In genomic region chr10:50224330-50224952, GRCh38 we compare ENCODE assay signal across 8 cellular contexts. TPM values are rescaled to one million over a fixed set of nuclear protein-coding genes. Genes with fewer than 3 reads are reported as not detected.
DNase-seq lines count a peak whose midpoint lies in the region; ATAC-seq and TF ChIP-seq lines count a peak whose summit lies in the region.

No MANE protein-coding gene starts in this region.

- H3K27ac ChIP-seq in Peyer's patch, result no peak overlapping the region
- no peak overlapping the region for H3K27ac ChIP-seq in left lung

- peak; percentile 81 for TF ChIP-seq RAD21 in Ishikawa (IDR thresholded peaks at IDR 0.05; ENCODE audit: low read depth)

- peak; percentile 31 for DNase-seq in activated T-cell treated with anti-CD3 and anti-CD28 coated beads for 24 hours (ENCODE audit: low read depth)
- no peak for DNase-seq in activated T-cell treated with anti-CD3 and anti-CD28 coated beads, Interleukin-2, amount 50 U/mL, for 1 hour
- peak in 1 of 3 donors; percentile 68 for DNase-seq in Peyer's patch
- peak; percentile 18 for DNase-seq in brain pericyte (ENCODE audit: low read depth, low spot score)
- DNase-seq in left lung, result no peak
- peak; percentile 52 for DNase-seq in ureter (ENCODE audit: low spot score)

- H3K9me3 ChIP-seq in Peyer's patch (no peaks in the 10 kb centered on the region), left lung (no peaks in the 10 kb centered on the region)

- no peak overlapping the region for H3K4me3 ChIP-seq in Peyer's patch
- no peak overlapping the region for H3K4me3 ChIP-seq in left lung

- peak in 4 of 6 experiments; percentile 46 to 78 (median 66) for TF ChIP-seq CTCF in Peyer's patch (IDR thresholded peaks at IDR 0.05)
- TF ChIP-seq CTCF in left lung (IDR thresholded peaks at IDR 0.05), result no peak

- no peak for TF ChIP-seq EP300 in Ishikawa (IDR thresholded peaks at IDR 0.05; ENCODE audit: borderline replicate concordance)

- intact Hi-C loops in left lung (cut with DNase I), result no loop called here

- no peak for TF ChIP-seq POLR2A in Peyer's patch (IDR thresholded peaks at IDR 0.05)

- H3K36me3 ChIP-seq in Peyer's patch, result no peaks in the 10 kb centered on the region
- no peaks in the 10 kb centered on the region for H3K36me3 ChIP-seq in left lung

- H3K4me1 ChIP-seq in Peyer's patch (no peaks in the 10 kb centered on the region), left lung (no peaks in the 10 kb centered on the region)

- ATAC-seq in GM21717 (IDR thresholded peaks at IDR 0.05; ENCODE audit: unreplicated experiment), result peak; percentile 87
- ATAC-seq in left lung, result peak; percentile 92

- H3K27me3 ChIP-seq in Peyer's patch, result no peaks in the 10 kb centered on the region
- H3K27me3 ChIP-seq in left lung, result no peaks in the 10 kb centered on the region

TF ChIP-seq in Ishikawa, 13 proteins besides CTCF, POLR2A, EP300 and RAD21:
- TF ChIP-seq, protein P1, sequence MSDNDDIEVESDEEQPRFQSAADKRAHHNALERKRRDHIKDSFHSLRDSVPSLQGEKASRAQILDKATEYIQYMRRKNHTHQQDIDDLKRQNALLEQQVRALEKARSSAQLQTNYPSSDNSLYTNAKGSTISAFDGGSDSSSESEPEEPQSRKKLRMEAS (IDR thresholded peaks at IDR 0.05), result peak; percentile 48
- no peak for TF ChIP-seq CREB1 (IDR thresholded peaks at IDR 0.05; ENCODE audit: low read depth)

RNA-seq across cellular contexts. Expression of gene ASAH2, which starts 26.9 kb away (rescaled TPM):
- total RNA-seq in Peyer's patch (10 to 100 TPM in 1 of 4 donors, 1 to 10 TPM in 2, under 1 TPM in 1; 0.83 to 52.2 (median 5.7) TPM), left lung (1 to 10 TPM in 1 of 2 donors, under 1 TPM in 1; 0.68 to 4.5 TPM), ureter (11.3 TPM)

Comparison
In these comparisons a context has a peak if more than half of its experiments do, and no peak if none do; other contexts are left out.
1. DNase-seq: peak in activated T-cell treated with anti-CD3 and anti-CD28 coated beads for 24 hours (single experiment), brain pericyte (single experiment) and ureter (single experiment); none in activated T-cell treated with anti-CD3 and anti-CD28 coated beads, Interleukin-2, amount 50 U/mL, for 1 hour (single experiment) and left lung (0 of 2).
2. CTCF ChIP-seq: peak in Peyer's patch (4 of 6); none in left lung (0 of 2).